ENCODE assay signal across 10 cellular contexts in the genomic region with DNA sequence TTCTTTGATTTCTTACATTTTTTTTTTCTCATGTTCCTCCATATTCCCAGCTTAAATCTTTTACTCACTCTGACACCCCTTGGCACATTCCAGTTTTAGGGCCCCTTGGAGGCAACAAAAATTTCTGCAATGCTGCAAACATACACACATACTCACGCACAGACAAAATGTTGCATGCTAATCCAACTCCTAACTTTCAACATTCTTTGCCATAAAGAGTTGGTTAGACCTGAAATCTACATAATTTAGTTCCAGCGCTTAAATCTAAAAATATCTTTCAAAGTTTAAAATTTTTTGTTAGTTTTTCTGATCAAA.
A peak's percentile ranks its signal among the peaks of the same experiment; 100 is the strongest.
DNase-seq lines count a peak whose midpoint lies in the region; ATAC-seq, FAIRE-seq and TF ChIP-seq lines count a peak whose summit lies in the region.
"Had no signal": no experiment of that assay in that cellular context is flagged by ENCODE, and none has a peak within 500 bp of the region (broad histone marks: within the 10 kb centered on the region; RNA-seq: fewer than 3 reads in every experiment).

No MANE protein-coding gene starts in this region.

- H3K27ac ChIP-seq in iPS-18a (ENCODE audit: low read length), result peak overlapping the region; percentile 74

- H3K4me3 ChIP-seq in iPS-18a (ENCODE audit: low read length), result peak overlapping the region; percentile 29

- H3K4me1 ChIP-seq in iPS-18a (ENCODE audit: control insufficient read depth, low read depth, low read length), result peaks cover 40% of the 10 kb centered on the region

- H3K27ac Mint-ChIP-seq in stimulated activated naive CD8-positive, alpha-beta T cell treated with anti-CD3 and anti-CD28 coated beads, Interleukin-15, Interleukin-2, amounts not matched to agents 100 ng/mL and 50 ng/mL, for 24 hours, result peak overlapping the region; percentile 76
- peak overlapping the region; percentile 85 for H3K27ac Mint-ChIP-seq in type B pancreatic cell

- H3K9me3 Mint-ChIP-seq in stimulated activated naive CD8-positive, alpha-beta T cell treated with anti-CD3 and anti-CD28 coated beads, Interleukin-15, Interleukin-2, amounts not matched to agents 100 ng/mL and 50 ng/mL, for 24 hours, result no peaks in the 10 kb centered on the region
- no peaks in the 10 kb centered on the region for H3K9me3 Mint-ChIP-seq in type B pancreatic cell

- FAIRE-seq in frontal cortex (lab: Jason Lieb, UNC), result no peak

- no peaks in the 10 kb centered on the region for H3K9me3 ChIP-seq in iPS-18a (ENCODE audit: control insufficient read depth, low read depth, low read length)

- H3K36me3 ChIP-seq in iPS-18a (ENCODE audit: control insufficient read depth, low read depth, low read length), result no peaks in the 10 kb centered on the region

- no peak for ATAC-seq in stimulated activated naive CD8-positive, alpha-beta T cell treated with anti-CD3 and anti-CD28 coated beads, Interleukin-15, Interleukin-2, amounts not matched to agents 100 U/mL and 50 U/mL, for 24 hours

- H3K4me1 Mint-ChIP-seq in stimulated activated naive CD8-positive, alpha-beta T cell treated with anti-CD3 and anti-CD28 coated beads, Interleukin-15, Interleukin-2, amounts not matched to agents 100 ng/mL and 50 ng/mL, for 24 hours (ENCODE audit: low read depth), result peaks cover 64% of the 10 kb centered on the region
- peaks cover 47% of the 10 kb centered on the region for H3K4me1 Mint-ChIP-seq in type B pancreatic cell (ENCODE audit: unreplicated experiment)

- H3K36me3 Mint-ChIP-seq in stimulated activated naive CD8-positive, alpha-beta T cell treated with anti-CD3 and anti-CD28 coated beads, Interleukin-15, Interleukin-2, amounts not matched to agents 100 ng/mL and 50 ng/mL, for 24 hours (ENCODE audit: low read depth), result no peaks in the 10 kb centered on the region
- H3K36me3 Mint-ChIP-seq in type B pancreatic cell, result peaks cover 8% of the 10 kb centered on the region

- no peaks in the 10 kb centered on the region for H3K27me3 ChIP-seq in iPS-18a (ENCODE audit: control insufficient read depth, insufficient read depth, low read length)

- no peak for TF ChIP-seq CTCF in type B pancreatic cell (conservative IDR thresholded peaks at IDR 0.05)

- H3K4me3 Mint-ChIP-seq in stimulated activated naive CD8-positive, alpha-beta T cell treated with anti-CD3 and anti-CD28 coated beads, Interleukin-15, Interleukin-2, amounts not matched to agents 100 ng/mL and 50 ng/mL, for 24 hours, result no peak overlapping the region
- H3K4me3 Mint-ChIP-seq in type B pancreatic cell, result peak overlapping the region; percentile 65

- H3K27me3 Mint-ChIP-seq in stimulated activated naive CD8-positive, alpha-beta T cell treated with anti-CD3 and anti-CD28 coated beads, Interleukin-15, Interleukin-2, amounts not matched to agents 100 ng/mL and 50 ng/mL, for 24 hours, result peaks cover 9% of the 10 kb centered on the region
- H3K27me3 Mint-ChIP-seq in type B pancreatic cell, result no peaks in the 10 kb centered on the region

- no peak for DNase-seq in stimulated activated naive CD8-positive, alpha-beta T cell treated with anti-CD3 and anti-CD28 coated beads, Interleukin-15, Interleukin-2, amounts not matched to agents 100 U/mL and 50 U/mL, for 24 hours
- DNase-seq in amniotic epithelial cell (ENCODE audit: low read depth), result peak; percentile 46
- no peak for DNase-seq in type B pancreatic cell (ENCODE audit: extremely low spot score, unreplicated experiment)
- no peak for DNase-seq in frontal cortex (ENCODE audit: low spot score in 2 of 2)
- no peak for DNase-seq in NCI-H128 (lab: John Stamatoyannopoulos, UW; ENCODE audit: unreplicated experiment)
- no peak for DNase-seq in NCI-H345 treated with DMSO at 0.1 percent for 48 hours (lab: John Stamatoyannopoulos, UW; ENCODE audit: unreplicated experiment)
- DNase-seq: AML-193, KBM-7 had no signal

- H3K9ac ChIP-seq in iPS-18a (ENCODE audit: low read length), result peak overlapping the region; percentile 35
